Comparison of ENCODE assay signal across 29 cellular contexts in the genomic region with DNA sequence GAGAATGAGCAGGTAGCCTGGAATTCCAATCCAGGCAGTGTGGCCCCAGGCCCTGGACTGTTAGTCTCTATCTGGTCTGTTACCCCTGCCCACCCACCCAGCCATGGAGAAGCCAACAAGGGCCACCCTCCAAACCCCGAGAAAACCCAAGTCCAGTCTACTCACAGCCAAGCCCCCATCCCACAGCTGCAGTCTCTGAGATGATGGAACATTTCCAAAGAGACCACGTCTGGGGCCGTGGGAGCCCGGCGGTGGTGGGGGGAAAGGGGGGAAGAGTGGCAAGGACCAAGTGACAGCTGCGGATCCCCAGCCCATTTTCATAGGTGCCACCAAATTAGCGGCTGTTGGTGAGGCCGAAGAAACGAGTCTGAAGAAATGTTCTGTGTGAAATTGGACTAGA. TPM values are rescaled to one million over a fixed set of nuclear protein-coding genes. Genes with fewer than 3 reads are reported as not detected.
"Had no signal": no experiment of that assay in that cellular context is flagged by ENCODE, and none has a peak within 500 bp of the region (broad histone marks: within the 10 kb centered on the region; RNA-seq: fewer than 3 reads in every experiment).

No MANE protein-coding gene starts in this region.

- H3K4me3 ChIP-seq: breast epithelium had no signal

- ATAC-seq: activated CD4-positive, alpha-beta T cell treated with anti-CD3 and anti-CD28 coated beads for 36 hours; activated T-helper 17 cell treated with anti-CD3 and anti-CD28 coated beads, Interleukin-2, amount 50 U/mL, for 72 hours; Panc1; Right ventricle myocardium inferior had no signal

- H3K27ac Mint-ChIP-seq: activated CD4-positive, alpha-beta memory T cell treated with anti-CD3 and anti-CD28 coated beads, Interleukin-2, amount 10 ng/mL, durations not matched to agents 7 days and 5 days; activated CD4-positive, alpha-beta T cell treated with anti-CD3 and anti-CD28 coated beads for 36 hours; activated naive CD4-positive, alpha-beta T cell treated with anti-CD3 and anti-CD28 coated beads, Interleukin-2, amount 10 ng/mL, durations not matched to agents 7 days and 5 days; activated naive CD8-positive, alpha-beta T cell treated with anti-CD3 and anti-CD28 coated beads for 36 hours; activated T-helper 17 cell treated with anti-CD3 and anti-CD28 coated beads, Interleukin-2, amount 50 U/mL, for 72 hours had no signal

- H3K9me3 Mint-ChIP-seq: activated T-helper 17 cell treated with anti-CD3 and anti-CD28 coated beads, Interleukin-2, amount 50 U/mL, for 72 hours had no signal

- H3K4me1 Mint-ChIP-seq: activated CD4-positive, alpha-beta T cell treated with anti-CD3 and anti-CD28 coated beads for 36 hours; activated naive CD8-positive, alpha-beta T cell treated with anti-CD3 and anti-CD28 coated beads for 36 hours had no signal

- H3K27ac ChIP-seq: breast epithelium, WERI-Rb-1 had no signal

- H3K4me3 Mint-ChIP-seq: activated CD4-positive, alpha-beta memory T cell treated with anti-CD3 and anti-CD28 coated beads, Interleukin-2, amount 10 ng/mL, durations not matched to agents 7 days and 5 days; activated CD4-positive, alpha-beta T cell treated with anti-CD3 and anti-CD28 coated beads for 36 hours; activated naive CD4-positive, alpha-beta T cell treated with anti-CD3 and anti-CD28 coated beads, Interleukin-2, amount 10 ng/mL, durations not matched to agents 7 days and 5 days; activated naive CD8-positive, alpha-beta T cell treated with anti-CD3 and anti-CD28 coated beads for 36 hours; activated T-helper 17 cell treated with anti-CD3 and anti-CD28 coated beads, Interleukin-2, amount 50 U/mL, for 72 hours had no signal

- DNase-seq: activated CD4-positive, alpha-beta memory T cell treated with anti-CD3 and anti-CD28 coated beads, Interleukin-2, amount 10 ng/mL, durations not matched to agents 7 days and 5 days; activated CD4-positive, alpha-beta T cell treated with anti-CD3 and anti-CD28 coated beads for 36 hours; activated CD4-positive, alpha-beta T cell treated with anti-CD3 and anti-CD28 coated beads, Interleukin-2, amount 50 U/mL, for 1 hour; activated gamma-delta T cell treated with Interleukin-2 at 50 U/mL for 16 hours; activated naive CD4-positive, alpha-beta T cell treated with anti-CD3 and anti-CD28 coated beads, Interleukin-2, amount 10 ng/mL, durations not matched to agents 7 days and 5 days; activated naive CD8-positive, alpha-beta T cell treated with anti-CD3 and anti-CD28 coated beads for 36 hours; activated T-cell treated with anti-CD3 and anti-CD28 coated beads for 4 hours; activated T-cell treated with anti-CD3 and anti-CD28 coated beads, Interleukin-2, amount 50 U/mL, for 48 hours; anterior cingulate cortex; Karpas-422; MM.1S; NCI-H1105; NCI-H1436; NCI-H1694 treated with DMSO at 0.1 percent for 48 hours; NCI-H2081; NCI-H510A treated with DMSO at 0.1 percent for 48 hours; NCI-H69; NK-92 treated with Interleukin-12 subunit alpha and Interleukin-12 subunit beta, amount 100 ng/mL, for 24 hours; OCI-M1; RPMI8226; SK-N-SH; T-helper 1 cell; WERI-Rb-1 had no signal

- H3K36me3 Mint-ChIP-seq: activated naive CD4-positive, alpha-beta T cell treated with anti-CD3 and anti-CD28 coated beads, Interleukin-2, amount 10 ng/mL, durations not matched to agents 7 days and 5 days; activated naive CD8-positive, alpha-beta T cell treated with anti-CD3 and anti-CD28 coated beads for 36 hours had no signal

RNA-seq across cellular contexts. Expression of a gene that starts 53.6 kb away (rescaled TPM):
- total RNA-seq: activated CD4-positive, alpha-beta memory T cell treated with anti-CD3 and anti-CD28 coated beads, Interleukin-2, amount 10 ng/mL, durations not matched to agents 7 days and 5 days; activated CD8-positive, alpha-beta memory T cell treated with anti-CD3 and anti-CD28 coated beads for 36 hours; activated naive CD8-positive, alpha-beta T cell treated with anti-CD3 and anti-CD28 coated beads for 36 hours; activated T-helper 17 cell treated with anti-CD3 and anti-CD28 coated beads, Interleukin-2, amount 50 U/mL, for 72 hours; breast epithelium; Right ventricle myocardium inferior; T-helper 2 cell treated with Interferon-gamma antibody and Interleukin-4, amounts not matched to agents 100 ng/mL and 5 ng/mL, for 36 hours had no signal
- polyA plus RNA-seq: SK-N-SH had no signal
